ENCODE assay signal across 8 cellular contexts in the genomic region with DNA sequence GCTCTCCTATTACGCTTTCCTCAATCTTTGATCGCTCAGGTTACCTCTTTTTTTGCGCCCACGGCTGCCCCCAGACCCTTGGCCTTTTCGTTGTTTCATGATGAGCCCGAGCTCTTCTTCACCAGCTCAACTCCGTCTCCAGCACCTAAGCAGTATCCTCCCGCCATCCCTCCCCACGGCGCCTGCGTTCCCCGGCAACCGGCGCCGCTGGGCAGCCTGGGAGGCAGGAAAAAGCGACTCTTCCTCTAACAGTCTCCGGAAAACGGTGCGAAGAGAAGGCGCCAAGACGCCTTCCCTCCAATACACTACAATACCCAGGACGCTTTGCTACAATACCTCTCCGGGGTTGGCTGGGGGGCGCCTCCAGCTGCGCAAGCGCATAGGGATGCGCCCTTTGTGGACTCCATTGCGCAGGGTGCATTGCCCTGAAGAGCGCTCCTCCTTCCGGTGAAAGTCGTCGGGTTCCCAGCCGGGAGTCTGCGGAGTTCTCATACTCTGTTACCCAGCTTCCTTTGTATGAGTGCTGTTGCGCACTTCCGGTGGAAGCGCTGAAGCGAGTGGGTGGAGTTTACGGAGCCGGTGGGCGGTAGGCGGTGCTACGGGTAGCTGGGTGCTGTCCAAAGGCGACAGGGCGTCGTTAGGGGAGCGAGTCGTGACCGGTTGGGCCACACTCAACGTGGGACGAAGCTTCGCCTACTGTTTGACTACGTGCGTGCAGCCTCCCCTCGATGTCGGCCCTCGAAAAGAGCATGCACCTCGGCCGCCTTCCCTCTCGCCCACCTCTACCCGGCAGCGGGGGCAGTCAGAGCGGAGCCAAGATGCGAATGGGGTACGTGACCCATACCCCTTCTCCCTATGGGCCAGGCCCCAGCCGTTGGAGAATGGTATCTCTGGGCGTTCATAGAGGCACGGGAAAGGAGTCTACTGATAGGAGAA. TPM values are rescaled to one million over a fixed set of nuclear protein-coding genes. Genes with fewer than 3 reads are reported as not detected.
DNase-seq lines count a peak whose midpoint lies in the region; ATAC-seq and TF ChIP-seq lines count a peak whose summit lies in the region.

A gene with protein sequence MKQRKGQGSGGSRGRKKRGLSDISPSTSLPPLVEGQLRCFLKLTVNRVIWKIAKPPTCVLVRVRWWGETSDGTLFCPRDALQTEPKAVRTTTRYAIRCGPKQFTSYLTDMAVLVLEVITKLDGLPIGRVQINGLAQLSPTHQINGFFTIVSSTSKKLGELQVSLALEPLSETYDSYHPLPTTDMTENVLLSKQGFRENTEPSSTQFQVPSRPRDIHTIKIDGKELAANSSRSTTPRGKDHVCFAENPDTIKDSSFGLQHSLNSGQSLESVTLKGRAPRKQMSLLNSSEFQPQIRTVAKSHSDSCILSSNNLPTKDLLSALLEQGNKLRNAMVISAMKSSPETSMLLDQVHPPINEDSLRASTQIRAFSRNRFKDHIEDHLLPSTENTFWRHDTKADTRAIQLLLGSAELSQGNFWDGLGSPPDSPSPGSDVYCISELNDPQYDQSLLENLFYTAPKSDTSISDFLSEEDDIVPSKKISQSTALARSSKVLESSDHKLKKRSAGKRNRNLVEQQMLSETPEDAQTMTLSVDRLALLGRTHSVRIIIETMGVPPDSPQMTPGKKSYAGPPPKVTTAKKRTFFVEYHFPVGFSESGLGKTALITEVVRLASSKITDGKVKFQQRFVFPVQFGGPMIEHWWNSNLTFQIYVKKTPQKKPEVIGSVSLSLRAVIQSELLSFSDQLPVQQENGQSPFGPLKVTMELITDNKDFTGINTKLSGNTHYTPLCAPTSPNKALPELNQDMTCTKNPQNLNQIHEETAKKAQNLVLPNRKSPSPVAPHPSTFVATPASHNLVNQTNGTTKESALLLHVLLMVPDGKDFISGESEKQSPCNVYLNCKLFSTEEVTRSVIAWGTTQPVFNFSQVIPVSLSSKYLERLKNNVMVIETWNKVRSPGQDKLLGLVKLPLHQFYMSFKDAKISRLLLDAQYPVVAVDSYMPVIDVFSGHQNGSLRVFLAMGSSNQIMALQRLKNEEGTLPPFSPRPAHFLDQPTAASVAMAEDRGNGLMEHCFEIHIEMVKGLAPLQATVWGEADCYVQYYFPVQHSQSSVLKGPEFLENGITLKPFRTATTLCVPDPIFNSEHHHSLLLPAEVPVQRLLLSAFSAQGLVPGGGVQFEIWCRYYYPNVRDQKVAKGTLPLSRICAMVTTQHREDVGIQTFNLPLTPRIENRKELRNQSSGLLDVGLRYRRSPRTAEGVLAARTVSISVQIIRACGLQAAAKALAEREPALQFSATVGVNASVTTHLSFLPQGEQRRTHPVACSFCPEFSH (N-terminal part only) (minus strand): TSS at position 309 of the 936 bp plus-strand sequence. CDS start 210 bp downstream, at position 99.
A gene with protein sequence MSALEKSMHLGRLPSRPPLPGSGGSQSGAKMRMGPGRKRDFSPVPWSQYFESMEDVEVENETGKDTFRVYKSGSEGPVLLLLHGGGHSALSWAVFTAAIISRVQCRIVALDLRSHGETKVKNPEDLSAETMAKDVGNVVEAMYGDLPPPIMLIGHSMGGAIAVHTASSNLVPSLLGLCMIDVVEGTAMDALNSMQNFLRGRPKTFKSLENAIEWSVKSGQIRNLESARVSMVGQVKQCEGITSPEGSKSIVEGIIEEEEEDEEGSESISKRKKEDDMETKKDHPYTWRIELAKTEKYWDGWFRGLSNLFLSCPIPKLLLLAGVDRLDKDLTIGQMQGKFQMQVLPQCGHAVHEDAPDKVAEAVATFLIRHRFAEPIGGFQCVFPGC (plus strand): TSS at position 596 of the 936 bp plus-strand sequence. CDS start 133 bp downstream, at position 729.

- peak within 1 kb of the TSS; percentile 60 to 95 (median 81) for H3K27ac ChIP-seq in adrenal gland
- peak within 1 kb of the TSS; percentile 24 to 92 (median 88) for H3K27ac ChIP-seq in heart left ventricle

- H3K4me1 ChIP-seq in adrenal gland (replicated peaks in 1 of 2) (peaks cover 16 to 50% of the 10 kb centered on the region in 2 donors), heart left ventricle (peaks cover 4 to 42% (median 29%) of the 10 kb centered on the region in 12 donors)

- in situ Hi-C loops in GM13976 (cut with MboI; ENCODE audit: low sequenced_read_pairs, unreplicated experiment), result no loop called here

- peak within 1 kb of the TSS; percentile 48 to 93 (median 74) for H3K4me3 ChIP-seq in adrenal gland
- peak within 1 kb of the TSS; percentile 62 to 87 (median 77) for H3K4me3 ChIP-seq in heart left ventricle

- H3K36me3 Mint-ChIP-seq in type B pancreatic cell, result peaks cover 20% of the 10 kb centered on the region

- H3K27ac Mint-ChIP-seq in type B pancreatic cell, result no peak within 1 kb of the TSS

- no peak within 1 kb of the TSS for H3K4me3 Mint-ChIP-seq in type B pancreatic cell

- H3K9me3 ChIP-seq in adrenal gland (replicated peaks in 1 of 3) (no peaks in the 10 kb centered on the region), heart left ventricle (no peaks in the 10 kb centered on the region)

- H3K36me3 ChIP-seq in adrenal gland (replicated peaks in 1 of 2) (peaks cover 0 to 18% of the 10 kb centered on the region in 2 donors), heart left ventricle (peaks cover 0 to 27% (median 24%) of the 10 kb centered on the region in 9 donors)

- no peak for TF ChIP-seq CTCF in GM13976 (IDR thresholded peaks at IDR 0.05; ENCODE audit: borderline replicate concordance, control extremely low read depth, extremely low read depth, insufficient read depth, missing control alignments)
- TF ChIP-seq CTCF in adrenal gland (IDR thresholded peaks at IDR 0.05), result peak in 3 of 6 experiments; percentile 20 to 34 (median 27)
- TF ChIP-seq CTCF in heart left ventricle (IDR thresholded peaks at IDR 0.05), result peak in 9 of 12 donors; percentile 26 to 63 (median 42)
- peak; percentile 27 for TF ChIP-seq CTCF in type B pancreatic cell (conservative IDR thresholded peaks at IDR 0.05)

- TF ChIP-seq POLR2A in adrenal gland (IDR thresholded peaks at IDR 0.05), result peak; percentile 54 to 86
- TF ChIP-seq POLR2A in heart left ventricle (IDR thresholded peaks at IDR 0.05), result peak in 1 of 2 donors; percentile 79

- DNase-seq in GM13976 (ENCODE audit: low spot score), result peak; percentile 95
- peak; percentile 97 for DNase-seq in NCI-H1436 treated with DMSO at 0.1 percent for 48 hours (lab: John Stamatoyannopoulos, UW)
- DNase-seq in T follicular helper cell (ENCODE audit: low read depth), result peak; percentile 97
- DNase-seq in adrenal gland, result peak; percentile 97 to 99 (median 99)
- peak; percentile 98 to 99 (median 98) for DNase-seq in heart left ventricle
- peak; percentile 100 for DNase-seq in pons (ENCODE audit: low spot score)
- peak; percentile 98 for DNase-seq in type B pancreatic cell (ENCODE audit: extremely low spot score, unreplicated experiment)

- intact Hi-C loops in adrenal gland (cut with DNase I), result no loop called here
- intact Hi-C loops in heart left ventricle (cut with DNase I), result loop anchor here in 2 of 10 donors (5.0 to 10.0 kb wide), 2 partner anchors 186 to 189 kb away; partner anchors contain the start of gene UCP2 (in 2 of the 2)

- H3K4me1 Mint-ChIP-seq in type B pancreatic cell (ENCODE audit: unreplicated experiment), result peaks cover 10% of the 10 kb centered on the region

- H3K27me3 Mint-ChIP-seq in type B pancreatic cell, result no peaks in the 10 kb centered on the region

- ATAC-seq in HG02852 (IDR thresholded peaks at IDR 0.05; ENCODE audit: unreplicated experiment) (peak; percentile 95), heart left ventricle (peak; percentile 98 to 99 (median 98))

- H3K27me3 ChIP-seq in adrenal gland (no peaks in the 10 kb centered on the region), heart left ventricle (no peaks in the 10 kb centered on the region)

- no peaks in the 10 kb centered on the region for H3K9me3 Mint-ChIP-seq in type B pancreatic cell

- WGBS in adrenal gland, 4 donors, result 0 to 1% (median 0%) methylated on average over 48 to 68 of the region's 68 CpGs
- 0% methylated on average over 59 to 68 of the region's 68 CpGs for WGBS in heart left ventricle, 4 donors

RNA-seq across cellular contexts. Expression of the first gene that starts in this region (rescaled TPM):
- total RNA-seq in adrenal gland, result 10 to 100 TPM; 20.6 to 42.8 (median 28.4) TPM
- polyA plus RNA-seq in adrenal gland, result 10 to 100 TPM; 14.5 to 23.7 (median 21.7) TPM
- 10 to 100 TPM in 7 of 9 donors, 1 to 10 TPM in 2; 9.7 to 18.7 (median 14.9) TPM for total RNA-seq in heart left ventricle
- 10 to 100 TPM in 1 of 2 donors, 1 to 10 TPM in 1; 6.5 to 12.5 TPM for polyA plus RNA-seq in heart left ventricle
- total RNA-seq in type B pancreatic cell (ENCODE audit: low replicate concordance), result 34.2 and 36.8 TPM in 2 replicates

RNA-seq across cellular contexts. Expression of the second gene that starts in this region (rescaled TPM):
- 10 to 100 TPM; 31.4 to 71.6 (median 49.1) TPM for total RNA-seq in adrenal gland
- polyA plus RNA-seq in adrenal gland, result 10 to 100 TPM; 47.8 to 61.7 (median 48.7) TPM
- 10 to 100 TPM; 23.1 to 31.5 (median 28.5) TPM for total RNA-seq in heart left ventricle
- polyA plus RNA-seq in heart left ventricle, result 10 to 100 TPM; 21.3 to 40.5 TPM
- 44.8 and 45.0 TPM in 2 replicates for total RNA-seq in type B pancreatic cell (ENCODE audit: low replicate concordance)

Comparison
In these comparisons a context has a peak if more than half of its experiments do, and no peak if none do; other contexts are left out.
1. Peak in every context shown above with its lines: DNase-seq, ATAC-seq, H3K4me3 ChIP-seq and H3K27ac ChIP-seq.